ENCODE assay signal across 9 cellular contexts in genomic region chr1:27137544-27138075, GRCh38. TPM values are rescaled to one million over a fixed set of nuclear protein-coding genes. Genes with fewer than 3 reads are reported as not detected.
DNase-seq lines count a peak whose midpoint lies in the region; ATAC-seq, FAIRE-seq and TF ChIP-seq lines count a peak whose summit lies in the region.
"Had no signal": no experiment of that assay in that cellular context is flagged by ENCODE, and none has a peak within 500 bp of the region (broad histone marks: within the 10 kb centered on the region; RNA-seq: fewer than 3 reads in every experiment).

No MANE protein-coding gene starts in this region.

- H3K27ac ChIP-seq in ascending aorta (peak overlapping the region; percentile 31 to 58), HepG2 (ENCODE audit: extremely low read length, insufficient read depth, low read length) (peak overlapping the region; percentile 33), suprapubic skin (peak overlapping the region; percentile 76)

- DNase-seq in activated CD4-positive, CD25-positive, alpha-beta regulatory T cell (lab: John Stamatoyannopoulos, UW) = no peak
- peak in 1 of 2 donors; percentile 30 for DNase-seq in ascending aorta (ENCODE audit: low spot score in 2 of 2)
- peak; percentile 14 for DNase-seq in HepG2 (ENCODE audit: low spot score)
- peak; percentile 88 to 90 for DNase-seq in suprapubic skin (ENCODE audit: low spot score in 2 of 2)
- DNase-seq in WTC11 (ENCODE audit: low spot score) = no peak
- no peak for DNase-seq in amniotic stem cell (lab: John Stamatoyannopoulos, UW)

- H2AFZ ChIP-seq in HepG2 (ENCODE audit: low read length) = no peak overlapping the region

- no peaks in the 10 kb centered on the region for H3K36me3 Mint-ChIP-seq in WTC11

- H3K36me3 ChIP-seq in ascending aorta (no peaks in the 10 kb centered on the region), HepG2 (replicated peaks in 1 of 2; ENCODE audit: control insufficient read depth in 1 of 2, insufficient read depth in 2 of 2, low read length in 2 of 2) (no peaks in the 10 kb centered on the region), suprapubic skin (no peaks in the 10 kb centered on the region)

- H3K9me3 Mint-ChIP-seq in WTC11 = no peaks in the 10 kb centered on the region

- no peak overlapping the region for H3K4me3 ChIP-seq in ascending aorta
- H3K4me3 ChIP-seq in HepG2 (replicated peaks in 1 of 3; ENCODE audit: insufficient read depth in 1 of 3, low read depth in 2 of 3, low read length in 3 of 3) = no peak overlapping the region
- H3K4me3 ChIP-seq in suprapubic skin = no peak overlapping the region

- 81% methylated on average over 10 of the region's 11 CpGs for WGBS in HepG2 (ENCODE audit: low lambda C conversion rate)
- 45% methylated on average over 5 of the region's 11 CpGs for WGBS in suprapubic skin

- FAIRE-seq in HepG2 (lab: Jason Lieb, UNC) = no peak
- FAIRE-seq: endometrium had no signal

- H3K4me3 Mint-ChIP-seq in WTC11 = no peak overlapping the region

- no peaks in the 10 kb centered on the region for H3K79me2 ChIP-seq in HepG2 (ENCODE audit: insufficient read depth, low read length)

- in situ Hi-C loops in HepG2 (cut with HindIII; ENCODE audit: extremely low pct_ligation_motif_present, low pct_unique_long_range_greater_than_20kb) = no loop called here

- H3K27me3 ChIP-seq in ascending aorta (no peaks in the 10 kb centered on the region), HepG2 (ENCODE audit: control insufficient read depth in 1 of 2, insufficient read depth in 2 of 2, low read length in 2 of 2) (no peaks in the 10 kb centered on the region), suprapubic skin (no peaks in the 10 kb centered on the region)

- TF ChIP-seq RAD21 in HepG2 (CRISPR knock-in tag; IDR thresholded peaks at IDR 0.05) = no peak

- peaks cover 44% of the 10 kb centered on the region for H3K4me1 Mint-ChIP-seq in WTC11

- TF ChIP-seq POLR2A in HepG2 (IDR thresholded peaks at IDR 0.05; ENCODE audit: insufficient read depth in 1 of 2, low read depth in 2 of 2, low read length in 2 of 2) (no peak), suprapubic skin (IDR thresholded peaks at IDR 0.05) (no peak)

- no peaks in the 10 kb centered on the region for H3K27me3 Mint-ChIP-seq in WTC11 (ENCODE audit: low read depth)

- intact Hi-C loops in ascending aorta (cut with DNase I) = no loop called here
- intact Hi-C loops in HepG2 (cut with micrococcal nuclease; ENCODE audit: unreplicated experiment) = no loop called here

- no peak overlapping the region for H3K9ac ChIP-seq in HepG2 (ENCODE audit: insufficient read depth, low read depth, low read length)

- no peaks in the 10 kb centered on the region for H3K9me3 ChIP-seq in ascending aorta
- no peaks in the 10 kb centered on the region for H3K9me3 ChIP-seq in HepG2 (ENCODE audit: low read length)
- H3K9me3 ChIP-seq in suprapubic skin = no peaks in the 10 kb centered on the region

- no peak for TF ChIP-seq CTCF in ascending aorta (IDR thresholded peaks at IDR 0.05)
- no peak for TF ChIP-seq CTCF in HepG2 (CRISPR knock-in tag; IDR thresholded peaks at IDR 0.05)
- TF ChIP-seq CTCF in suprapubic skin (IDR thresholded peaks at IDR 0.05) = no peak
- no peak for TF ChIP-seq CTCF in WTC11 (IDR thresholded peaks at IDR 0.05)

- ATAC-seq in activated CD4-positive, CD25-positive, alpha-beta regulatory T cell treated with anti-CD3 and anti-CD28 coated beads, Interleukin-2, amount 50 U/mL, for 24 hours = peak; percentile 29 to 33
- ATAC-seq in HepG2 (peak; percentile 39), HG02759 (IDR thresholded peaks at IDR 0.05; ENCODE audit: unreplicated experiment) (no peak), WTC11 (no peak)

- H3K27ac Mint-ChIP-seq in WTC11 = no peak overlapping the region; the same call in 1 of the 2 replicates

- TF ChIP-seq EP300 in HepG2 (IDR thresholded peaks at IDR 0.05; ENCODE audit: low read depth in 2 of 2, low read length in 2 of 2) = no peak
- no peak for TF ChIP-seq EP300 in HepG2 (CRISPR knock-in tag; IDR thresholded peaks at IDR 0.05; ENCODE audit: borderline replicate concordance)
- TF ChIP-seq EP300 in suprapubic skin (IDR thresholded peaks at IDR 0.05) = no peak

- POLR2A ChIA-PET in HepG2 (lab: Yijun Ruan, JAX) = interaction anchor here (1.1 kb wide), 1 partner anchor 17 kb away, joined by 3 read pairs; the partner anchor contains the start of gene SLC9A1
- POLR2A ChIA-PET in WTC11 (lab: Charles Lee) = interaction anchor here (1.0 to 1.1 kb wide), 2 partner anchors 15 to 17 kb away, joined by 3 to 4 read pairs; partner anchors contain the start of gene SLC9A1

- H3K4me2 ChIP-seq in HepG2 (ENCODE audit: low read depth, low read length) = peak overlapping the region; percentile 36; the same call in 1 of the 2 replicates

- BruUV-seq in HepG2 (replicated peaks; lab: Mats Ljungman, UMichigan) = no TSS peak

- H3K4me1 ChIP-seq in ascending aorta (peaks cover 2 to 28% of the 10 kb centered on the region in 2 donors), HepG2 (ENCODE audit: insufficient read depth, low read length) (peaks cover 17% of the 10 kb centered on the region), suprapubic skin (peaks cover 75% of the 10 kb centered on the region)

- CTCF ChIA-PET in HepG2 (lab: Yijun Ruan, JAX; ENCODE audit: low intra/inter-chr PET ratio, low total read pairs) (no interaction called here), WTC11 (lab: Charles Lee) (interaction anchor here (0.6 to 2.9 kb wide), 7 partner anchors 15 to 231 kb away, joined by 3 to 18 read pairs (median 3); partner anchors contain the start of gene SLC9A1)

- no peaks in the 10 kb centered on the region for H4K20me1 ChIP-seq in HepG2 (ENCODE audit: insufficient read depth, low read length)

TF ChIP-seq in HepG2, 621 proteins besides CTCF, POLR2A, EP300 and RAD21 (continues in another document):
- TF ChIP-seq ZSCAN12 (CRISPR knock-in tag; IDR thresholded peaks at IDR 0.05) (no peak), GATA4 (IDR thresholded peaks at IDR 0.05; ENCODE audit: borderline replicate concordance, low read depth) (no peak), ZNF10 (CRISPR knock-in tag; IDR thresholded peaks at IDR 0.05; ENCODE audit: borderline replicate concordance, low read depth) (no peak), POGZ (CRISPR knock-in tag; IDR thresholded peaks at IDR 0.05) (no peak), ISX (CRISPR knock-in tag; conservative IDR thresholded peaks at IDR 0.05) (no peak)

TF ChIP-seq in WTC11, 78 proteins besides CTCF, POLR2A, EP300 and RAD21:
- no peak for TF ChIP-seq E2F5 (CRISPR knock-in tag; IDR thresholded peaks at IDR 0.05)
- TF ChIP-seq ZBTB43 (CRISPR knock-in tag; IDR thresholded peaks at IDR 0.05) = no peak
- TF ChIP-seq NFATC4 (CRISPR knock-in tag; IDR thresholded peaks at IDR 0.05) = no peak

RNA-seq across cellular contexts. Expression of gene SLC9A1, which starts 17.3 kb away (rescaled TPM):
- total RNA-seq in ascending aorta = 22.0 TPM
- total RNA-seq in HepG2 (2016; rRNA removed; fragmentation: Illumina TruSeq; extraction: Trizol) = 2.7 and 2.9 TPM in 2 replicates
- total RNA-seq in HepG2 (2016; cell fraction: cytosol; rRNA removed; fragmentation: Illumina TruSeq; extraction: Trizol; ENCODE audit: low read depth) = 1.8 and 2.1 TPM in 2 replicates
- total RNA-seq in HepG2 (2016; cell fraction: insoluble cytoplasmic fraction; rRNA removed; fragmentation: Illumina TruSeq; extraction: Trizol) = 1.6 and 2.5 TPM in 2 replicates
- 3.1 and 3.8 TPM in 2 replicates for total RNA-seq in HepG2 (2016; cell fraction: membrane; rRNA removed; fragmentation: Illumina TruSeq; extraction: Trizol)
- 3.9 and 5.2 TPM in 2 replicates for total RNA-seq in HepG2 (2016; cell fraction: nucleus; rRNA removed; fragmentation: Illumina TruSeq; extraction: Trizol)
- 1.4 and 1.7 TPM in 2 replicates for polyA plus RNA-seq in HepG2 (2011; rRNA removed)
- 1.0 and 2.7 TPM in 2 replicates for polyA plus RNA-seq in HepG2 (2011; cell fraction: cytosol; rRNA removed)
- polyA plus RNA-seq in HepG2 (2011; cell fraction: nucleus; rRNA removed) = 5.0 and 5.3 TPM in 2 replicates
- 4.8 and 6.7 TPM in 2 replicates for polyA plus RNA-seq in HepG2 (2012)
- 0.97 and 1.3 TPM in 2 replicates for polyA plus RNA-seq in HepG2 (2016; cell fraction: cytosol; fragmentation: Illumina TruSeq; extraction: Trizol; ENCODE audit: low read depth)
- 2.6 and 5.0 TPM in 2 replicates for polyA plus RNA-seq in HepG2 (2016; cell fraction: insoluble cytoplasmic fraction; fragmentation: Illumina TruSeq; extraction: Trizol; ENCODE audit: low read depth)
- polyA plus RNA-seq in HepG2 (2016; cell fraction: membrane; fragmentation: Illumina TruSeq; extraction: Trizol; ENCODE audit: low read depth) = 2.2 and 2.7 TPM in 2 replicates
- 11.1 and 12.2 TPM in 2 replicates for polyA plus RNA-seq in HepG2 (2016; cell fraction: nucleus; fragmentation: Illumina TruSeq; extraction: Trizol; ENCODE audit: insufficient read depth, low read depth)
- polyA minus RNA-seq in HepG2 (2011; rRNA and poly(A)+ RNA removed; ENCODE audit: low replicate concordance) = 5.1 and 11.1 TPM in 2 replicates
- polyA minus RNA-seq in HepG2 (2011; cell fraction: cytosol; rRNA and poly(A)+ RNA removed) = 1.7 and 4.4 TPM in 2 replicates
- polyA minus RNA-seq in HepG2 (2011; cell fraction: nucleus; rRNA and poly(A)+ RNA removed) = 3.1 and 3.2 TPM in 2 replicates
- 10 to 100 TPM; 18.1 to 28.1 (median 25.2) TPM for total RNA-seq in suprapubic skin
- 22.0 to 25.1 TPM (median 22.5 TPM) in 3 replicates for total RNA-seq in WTC11 (2021)

Comparison
In these comparisons a context has a peak if more than half of its experiments do, and no peak if none do; other contexts are left out.
1. ATAC-seq: peak in activated CD4-positive, CD25-positive, alpha-beta regulatory T cell treated with anti-CD3 and anti-CD28 coated beads, Interleukin-2, amount 50 U/mL, for 24 hours (2 of 2) and HepG2 (single experiment); none in HG02759 (single experiment) and WTC11 (single experiment).
2. DNase-seq: peak in HepG2 (single experiment) and suprapubic skin (2 of 2); none in activated CD4-positive, CD25-positive, alpha-beta regulatory T cell (0 of 4), WTC11 (single experiment) and amniotic stem cell (single experiment).
3. Peak in every context shown above with its lines, with median percentiles within 50 percentile points of each other: H3K27ac ChIP-seq.